ENCODE assay signal across 1 cellular context in the genomic region with DNA sequence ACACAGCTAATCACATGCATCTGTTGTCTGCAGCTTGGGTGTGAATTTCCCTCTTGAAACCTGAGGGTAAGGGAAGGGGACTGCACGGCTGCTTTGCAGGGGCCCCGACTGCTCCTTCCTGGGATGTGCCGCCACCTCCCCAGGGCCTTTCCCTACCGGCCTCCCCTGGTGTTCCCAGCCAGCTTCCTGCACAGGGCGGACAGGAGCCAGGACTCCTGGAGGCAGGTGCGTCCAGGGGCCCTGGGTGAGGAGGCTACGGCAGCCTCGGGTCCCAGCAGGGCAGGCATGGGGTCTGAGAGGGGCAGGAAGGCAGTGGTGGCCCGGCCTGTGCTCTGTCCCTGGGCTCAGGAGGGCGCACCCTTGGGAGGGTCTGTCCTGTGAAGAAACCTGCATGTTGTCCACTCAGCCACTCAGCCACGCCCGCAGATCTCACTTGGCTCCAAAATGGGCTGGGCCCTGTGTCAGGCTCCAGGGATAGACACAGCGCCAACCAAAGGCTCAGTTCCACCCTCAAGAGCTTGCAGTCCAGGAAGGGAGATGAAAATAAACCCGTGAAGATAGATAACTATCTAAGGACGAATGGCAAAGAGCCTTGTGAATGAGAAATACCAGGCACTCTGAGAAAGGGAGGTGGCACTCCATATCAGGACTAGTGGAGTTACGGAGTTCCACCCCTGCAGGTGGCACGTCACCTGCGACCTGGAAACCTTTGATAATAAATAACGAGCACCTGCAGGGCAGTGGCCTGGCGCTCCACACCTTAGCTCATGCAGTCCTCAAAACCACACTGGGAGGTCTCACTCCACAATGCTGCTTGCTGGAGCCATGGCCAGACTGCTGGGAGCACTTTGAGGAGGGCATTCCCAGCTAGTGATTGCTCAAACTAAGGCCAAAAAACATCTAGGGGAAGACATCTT.
TF ChIP-seq lines count a peak whose summit lies in the region.

No MANE protein-coding gene starts in this region.

TF ChIP-seq in SK-N-SH treated with all-trans-retinoic acid at 6 μM for 48 hours, 23 proteins besides CTCF, POLR2A, EP300 and RAD21 (continued from another document):
- TF ChIP-seq CREB5 (CRISPR knock-in tag; IDR thresholded peaks at IDR 0.05; ENCODE audit: low read depth) (no peak), TCF4 (CRISPR knock-in tag; IDR thresholded peaks at IDR 0.05; ENCODE audit: borderline replicate concordance) (no peak)
TF ChIP-seq in SK-N-SH treated with all-trans-retinoic acid at 6 μM for 48 hours: peak in this region for 0.
